6 cellular contexts compared by ENCODE assay signal in the genomic region with DNA sequence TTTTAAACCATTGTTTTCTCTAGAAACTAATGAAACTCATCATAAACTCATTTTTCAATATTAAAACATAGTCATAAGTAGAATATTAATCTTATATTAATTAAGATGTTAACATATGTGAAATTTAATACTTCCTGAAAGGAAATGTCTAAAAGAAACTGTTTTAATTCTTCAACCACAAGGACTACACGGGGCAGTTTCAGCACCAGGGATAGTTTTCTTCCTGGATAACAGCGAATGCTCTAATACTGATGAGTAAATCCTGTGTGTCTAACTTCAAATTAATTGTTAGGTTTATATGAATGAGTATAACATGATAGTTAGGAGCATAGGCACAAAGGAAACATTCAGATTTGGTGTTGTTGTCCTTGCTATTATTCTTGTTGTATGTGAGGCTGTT.
DNase-seq lines count a peak whose midpoint lies in the region; ATAC-seq, FAIRE-seq and TF ChIP-seq lines count a peak whose summit lies in the region.
"Not testable (repeated sequence)": the region's sequence is repeated elsewhere in the genome, so short reads cannot be mapped to it uniquely, and the experiment has no call there.

No MANE protein-coding gene starts in this region.

- 86 to 88% methylated on average over 2 of the region's 2 CpGs for WGBS in pancreas, 2 donors

- intact Hi-C loops in pancreas (cut with DNase I) = not testable (repeated sequence)

- H3K4me3 ChIP-seq in HEK293 (ENCODE audit: low read depth, low read length); choroid plexus epithelial cell (ENCODE audit: low read depth, low read length); pancreas: not testable (repeated sequence)

- FAIRE-seq in RCC 7860 (lab: Jason Lieb, UNC) = peak; percentile 62
- FAIRE-seq in endometrium (lab: Jason Lieb, UNC) = peak; percentile 43
- FAIRE-seq in frontal cortex (lab: Jason Lieb, UNC) = peak; percentile 83
- peak; percentile 59 for FAIRE-seq in pancreas (lab: Jason Lieb, UNC)

- not testable (repeated sequence) for DNase-seq in RCC 7860 (ENCODE audit: low spot score); frontal cortex (ENCODE audit: low spot score in 2 of 2); pancreas
- peak; percentile 8 for DNase-seq in choroid plexus epithelial cell (ENCODE audit: low read depth)

- H3K27me3 ChIP-seq in pancreas = not testable (repeated sequence)

- TF ChIP-seq CTCF in HEK293 (tag by site-specific recombination; IDR thresholded peaks at IDR 0.05); choroid plexus epithelial cell (conservative IDR thresholded peaks at IDR 0.05; ENCODE audit: low read depth, low read length); pancreas (IDR thresholded peaks at IDR 0.05): not testable (repeated sequence)

- ATAC-seq in pancreas = not testable (repeated sequence)

- not testable (repeated sequence) for H3K9me3 ChIP-seq in HEK293 (ENCODE audit: control insufficient read depth, insufficient read depth, low read depth, low read length); pancreas

- H3K4me1 ChIP-seq in HEK293 (ENCODE audit: control insufficient read depth, insufficient read depth, low read length); pancreas: not testable (repeated sequence)

- CTCF ChIA-PET in HEK293 (lab: Yijun Ruan, JAX) = interaction anchor here (0.7 kb wide), 1 partner anchor 91 kb away, joined by 3 read pairs; no protein-coding TSS in a partner anchor

- H3K36me3 ChIP-seq in HEK293 (ENCODE audit: control insufficient read depth in 2 of 2, insufficient read depth in 1 of 2, low read length in 2 of 2); pancreas: not testable (repeated sequence)

- POLR2A ChIA-PET in HEK293 (lab: Yijun Ruan, JAX) = not testable (repeated sequence)

- not testable (repeated sequence) for H3K27ac ChIP-seq in HEK293 (ENCODE audit: extremely low read depth, low read depth, low read length); pancreas

TF ChIP-seq in HEK293, 187 proteins besides CTCF, POLR2A, EP300 and RAD21:
- TF ChIP-seq, protein P1, sequence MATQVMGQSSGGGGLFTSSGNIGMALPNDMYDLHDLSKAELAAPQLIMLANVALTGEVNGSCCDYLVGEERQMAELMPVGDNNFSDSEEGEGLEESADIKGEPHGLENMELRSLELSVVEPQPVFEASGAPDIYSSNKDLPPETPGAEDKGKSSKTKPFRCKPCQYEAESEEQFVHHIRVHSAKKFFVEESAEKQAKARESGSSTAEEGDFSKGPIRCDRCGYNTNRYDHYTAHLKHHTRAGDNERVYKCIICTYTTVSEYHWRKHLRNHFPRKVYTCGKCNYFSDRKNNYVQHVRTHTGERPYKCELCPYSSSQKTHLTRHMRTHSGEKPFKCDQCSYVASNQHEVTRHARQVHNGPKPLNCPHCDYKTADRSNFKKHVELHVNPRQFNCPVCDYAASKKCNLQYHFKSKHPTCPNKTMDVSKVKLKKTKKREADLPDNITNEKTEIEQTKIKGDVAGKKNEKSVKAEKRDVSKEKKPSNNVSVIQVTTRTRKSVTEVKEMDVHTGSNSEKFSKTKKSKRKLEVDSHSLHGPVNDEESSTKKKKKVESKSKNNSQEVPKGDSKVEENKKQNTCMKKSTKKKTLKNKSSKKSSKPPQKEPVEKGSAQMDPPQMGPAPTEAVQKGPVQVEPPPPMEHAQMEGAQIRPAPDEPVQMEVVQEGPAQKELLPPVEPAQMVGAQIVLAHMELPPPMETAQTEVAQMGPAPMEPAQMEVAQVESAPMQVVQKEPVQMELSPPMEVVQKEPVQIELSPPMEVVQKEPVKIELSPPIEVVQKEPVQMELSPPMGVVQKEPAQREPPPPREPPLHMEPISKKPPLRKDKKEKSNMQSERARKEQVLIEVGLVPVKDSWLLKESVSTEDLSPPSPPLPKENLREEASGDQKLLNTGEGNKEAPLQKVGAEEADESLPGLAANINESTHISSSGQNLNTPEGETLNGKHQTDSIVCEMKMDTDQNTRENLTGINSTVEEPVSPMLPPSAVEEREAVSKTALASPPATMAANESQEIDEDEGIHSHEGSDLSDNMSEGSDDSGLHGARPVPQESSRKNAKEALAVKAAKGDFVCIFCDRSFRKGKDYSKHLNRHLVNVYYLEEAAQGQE (tag by site-specific recombination; IDR thresholded peaks at IDR 0.05) = peak; percentile 36; the same call in 1 of the 2 replicates
